14 cellular contexts compared by ENCODE assay signal in genomic region chr10:124699471-124700292, GRCh38. TPM values are rescaled to one million over a fixed set of nuclear protein-coding genes. Genes with fewer than 3 reads are reported as not detected.
A peak's percentile ranks its signal among the peaks of the same experiment; 100 is the strongest.
DNase-seq lines count a peak whose midpoint lies in the region; ATAC-seq and TF ChIP-seq lines count a peak whose summit lies in the region.
"Had no signal": no experiment of that assay in that cellular context is flagged by ENCODE, and none has a peak within 500 bp of the region (broad histone marks: within the 10 kb centered on the region; RNA-seq: fewer than 3 reads in every experiment).

No MANE protein-coding gene starts in this region.

- CTCF ChIA-PET in activated CD4-positive, alpha-beta T cell treated with anti-CD3 and anti-CD28 coated beads for 36 hours (lab: Charles Lee), result interaction anchor here (0.6 to 1.1 kb wide), 3 partner anchors 9 to 24 kb away, joined by 3 to 4 read pairs (median 3); no protein-coding TSS in a partner anchor

- peak overlapping the region; percentile 44 for H3K27ac Mint-ChIP-seq in activated CD4-positive, alpha-beta T cell treated with anti-CD3 and anti-CD28 coated beads for 36 hours
- peak overlapping the region; percentile 60 for H3K27ac Mint-ChIP-seq in activated naive CD8-positive, alpha-beta T cell treated with anti-CD3 and anti-CD28 coated beads, Interleukin-2, amount 50 U/mL, for 24 hours

- peaks cover 83% of the 10 kb centered on the region for H3K4me1 ChIP-seq in lower lobe of right lung
- peaks cover 45 to 91% (median 87%) of the 10 kb centered on the region in 5 donors for H3K4me1 ChIP-seq in subcutaneous abdominal adipose tissue (ENCODE audit: control insufficient read depth in 5 of 5, insufficient read depth in 5 of 5, low read length in 5 of 5)
- H3K4me1 ChIP-seq: A549 had no signal

- H3K9me3 ChIP-seq in lower lobe of right lung, result no peaks in the 10 kb centered on the region
- no peaks in the 10 kb centered on the region for H3K9me3 ChIP-seq in subcutaneous abdominal adipose tissue (ENCODE audit: control insufficient read depth in 5 of 5, low read length in 5 of 5)
- H3K9me3 ChIP-seq: A549 had no signal

- no peaks in the 10 kb centered on the region for H3K9me3 Mint-ChIP-seq in activated CD4-positive, alpha-beta T cell treated with anti-CD3 and anti-CD28 coated beads for 36 hours (ENCODE audit: low read depth)
- no peaks in the 10 kb centered on the region for H3K9me3 Mint-ChIP-seq in activated naive CD8-positive, alpha-beta T cell treated with anti-CD3 and anti-CD28 coated beads, Interleukin-2, amount 50 U/mL, for 24 hours

- H3K4me3 ChIP-seq in lower lobe of right lung (no peak overlapping the region), subcutaneous abdominal adipose tissue (ENCODE audit: low read depth in 1 of 5, low read length in 5 of 5) (no peak overlapping the region)
- H3K4me3 ChIP-seq: A549 had no signal

- TF ChIP-seq CTCF in lower lobe of right lung (IDR thresholded peaks at IDR 0.05), result no peak

- no peaks in the 10 kb centered on the region for H3K27me3 ChIP-seq in lower lobe of right lung (ENCODE audit: low read depth)
- H3K27me3 ChIP-seq in subcutaneous abdominal adipose tissue (ENCODE audit: control insufficient read depth in 5 of 5, insufficient read depth in 4 of 5, low read length in 5 of 5), result no peaks in the 10 kb centered on the region

- H3K27ac ChIP-seq in lower lobe of right lung, result peak overlapping the region; percentile 84
- peak overlapping the region; percentile 84 for H3K27ac ChIP-seq in subcutaneous abdominal adipose tissue (ENCODE audit: low read depth, low read length)
- H3K27ac ChIP-seq: A549 had no signal

- peaks cover 97% of the 10 kb centered on the region for H3K4me1 Mint-ChIP-seq in activated CD4-positive, alpha-beta T cell treated with anti-CD3 and anti-CD28 coated beads for 36 hours
- H3K4me1 Mint-ChIP-seq in activated naive CD8-positive, alpha-beta T cell treated with anti-CD3 and anti-CD28 coated beads, Interleukin-2, amount 50 U/mL, for 24 hours, result peaks cover 100% of the 10 kb centered on the region

- DNase-seq in activated CD4-positive, alpha-beta T cell treated with anti-CD3 and anti-CD28 coated beads for 36 hours, result no peak
- no peak for DNase-seq in activated CD4-positive, alpha-beta T cell treated with anti-CD3 and anti-CD28 coated beads, Interleukin-2, amount 50 U/mL, for 4 hours
- DNase-seq in activated naive CD8-positive, alpha-beta T cell treated with anti-CD3 and anti-CD28 coated beads, Interleukin-2, amount 50 U/mL, for 24 hours, result no peak
- no peak for DNase-seq in lower lobe of right lung
- no peak for DNase-seq in DMS 273 (lab: John Stamatoyannopoulos, UW; ENCODE audit: unreplicated experiment)
- DNase-seq: activated CD4-positive, alpha-beta T cell treated with anti-CD3 and anti-CD28 coated beads for 1 hour; GF-D8; midbrain; NCI-H1417; trophoblast cell had no signal

- H3K4me3 Mint-ChIP-seq in activated CD4-positive, alpha-beta T cell treated with anti-CD3 and anti-CD28 coated beads for 36 hours, result no peak overlapping the region
- no peak overlapping the region for H3K4me3 Mint-ChIP-seq in activated naive CD8-positive, alpha-beta T cell treated with anti-CD3 and anti-CD28 coated beads, Interleukin-2, amount 50 U/mL, for 24 hours

- intact Hi-C loops in activated CD4-positive, alpha-beta T cell treated with anti-CD3 and anti-CD28 coated beads for 36 hours (cut with DNase I, micrococcal nuclease), result no loop called here
- intact Hi-C loops in lower lobe of right lung (cut with DNase I), result no loop called here

- H3K36me3 ChIP-seq in lower lobe of right lung (peaks cover 40% of the 10 kb centered on the region), subcutaneous abdominal adipose tissue (ENCODE audit: control insufficient read depth in 5 of 5, insufficient read depth in 5 of 5, low read length in 5 of 5) (peaks cover 0 to 19% (median 11%) of the 10 kb centered on the region in 5 donors)

- peak overlapping the region in 2 of 5 donors; percentile 24 to 36 for H3K9ac ChIP-seq in subcutaneous abdominal adipose tissue (ENCODE audit: low read length in 5 of 5)

- no peaks in the 10 kb centered on the region for H3K27me3 Mint-ChIP-seq in activated CD4-positive, alpha-beta T cell treated with anti-CD3 and anti-CD28 coated beads for 36 hours
- H3K27me3 Mint-ChIP-seq in activated naive CD8-positive, alpha-beta T cell treated with anti-CD3 and anti-CD28 coated beads, Interleukin-2, amount 50 U/mL, for 24 hours, result peaks cover 2% of the 10 kb centered on the region

- ATAC-seq in activated CD4-positive, alpha-beta T cell treated with anti-CD3 and anti-CD28 coated beads for 36 hours, result no peak
- no peak for ATAC-seq in activated naive CD8-positive, alpha-beta T cell treated with anti-CD3 and anti-CD28 coated beads, Interleukin-2, amount 50 U/mL, for 24 hours
- ATAC-seq in lower lobe of right lung, result no peak
- no peak for ATAC-seq in GM21381 (IDR thresholded peaks at IDR 0.05; ENCODE audit: unreplicated experiment)
- ATAC-seq in HG03439 (IDR thresholded peaks at IDR 0.05; ENCODE audit: unreplicated experiment), result no peak
- ATAC-seq: A549 had no signal

- peaks cover 33% of the 10 kb centered on the region for H3K36me3 Mint-ChIP-seq in activated CD4-positive, alpha-beta T cell treated with anti-CD3 and anti-CD28 coated beads for 36 hours (ENCODE audit: low read depth)
- peaks cover 23% of the 10 kb centered on the region for H3K36me3 Mint-ChIP-seq in activated naive CD8-positive, alpha-beta T cell treated with anti-CD3 and anti-CD28 coated beads, Interleukin-2, amount 50 U/mL, for 24 hours (ENCODE audit: low read depth)

- POLR2A ChIA-PET in activated CD4-positive, alpha-beta T cell treated with anti-CD3 and anti-CD28 coated beads for 36 hours (lab: Charles Lee), result interaction anchor here (0.6 to 1.3 kb wide), 2 partner anchors 19 to 50 kb away, joined by 3 to 4 read pairs; no protein-coding TSS in a partner anchor

RNA-seq across cellular contexts. Expression of gene FAM53B, which starts 44.5 kb away (rescaled TPM):
- 10 to 100 TPM; 13.3 to 13.9 TPM for total RNA-seq in activated CD4-positive, alpha-beta T cell treated with anti-CD3 and anti-CD28 coated beads for 36 hours
- total RNA-seq in lower lobe of right lung, result 40.7 TPM
